Comparison of ENCODE assay signal across 40 cellular contexts in genomic region chr5:171759777-171760176, GRCh38. TPM values are rescaled to one million over a fixed set of nuclear protein-coding genes. Genes with fewer than 3 reads are reported as not detected.
"Had no signal": no experiment of that assay in that cellular context is flagged by ENCODE, and none has a peak within 500 bp of the region (broad histone marks: within the 10 kb centered on the region; RNA-seq: fewer than 3 reads in every experiment).

No MANE protein-coding gene starts in this region.

- H3K27ac Mint-ChIP-seq: activated B cell treated with CpG ODN at 0.5 μM for 24 hours; activated CD4-positive, alpha-beta memory T cell treated with anti-CD3 and anti-CD28 coated beads, Interleukin-2, amount 10 ng/mL, durations not matched to agents 7 days and 5 days; activated CD4-positive, alpha-beta T cell treated with anti-CD3 and anti-CD28 coated beads, Interleukin-2, amount 10 ng/mL, durations not matched to agents 7 days and 5 days; activated naive CD8-positive, alpha-beta T cell; activated T-cell treated with anti-CD3 and anti-CD28 coated beads, Interleukin-2, amount 50 U/mL, for 24 hours; dendritic cell treated with granulocyte-macrophage colony-stimulating factor and Interleukin-4, amounts not matched to agents 40 ng/mL and 50 ng/mL, for 4 days; endodermal cell; T-helper 17 cell; T-helper 2 cell treated with Interferon-gamma antibody and Interleukin-4, amounts not matched to agents 5 μg/mL and 100 μg/mL, for 36 hours had no signal

- DNase-seq: activated B cell treated with CpG ODN at 0.5 μM for 24 hours; activated CD4-positive, alpha-beta memory T cell treated with anti-CD3 and anti-CD28 coated beads, Interleukin-2, amount 10 ng/mL, durations not matched to agents 7 days and 5 days; activated CD4-positive, alpha-beta T cell treated with anti-CD3 and anti-CD28 coated beads for 4 hours; activated CD4-positive, alpha-beta T cell treated with anti-CD3 and anti-CD28 coated beads, Interleukin-2, amount 10 ng/mL, durations not matched to agents 7 days and 5 days; activated CD4-positive, alpha-beta T cell treated with anti-CD3 and anti-CD28 coated beads, Interleukin-2, amount 50 U/mL, for 4 hours; activated CD4-positive, CD25-positive, alpha-beta regulatory T cell treated with anti-CD3 and anti-CD28 coated beads, Interleukin-2, amount 50 U/mL, for 72 hours; activated CD8-positive, alpha-beta memory T cell treated with anti-CD3 and anti-CD28 coated beads, Interleukin-2, amount 50 U/mL, for 48 hours; activated effector memory CD4-positive, alpha-beta T cell treated with Interleukin-2 at 50 U/mL for 16 hours; activated gamma-delta T cell treated with Interleukin-2 at 50 U/mL for 16 hours; activated naive CD4-positive, alpha-beta T cell treated with anti-CD3 and anti-CD28 coated beads, Interleukin-2, amount 50 U/mL, for 16 hours; activated naive CD4-positive, alpha-beta T cell treated with Interleukin-2 at 50 U/mL for 16 hours; activated T-cell treated with anti-CD3 and anti-CD28 coated beads for 4 hours; activated T-cell treated with anti-CD3 and anti-CD28 coated beads, Interleukin-2, amount 50 U/mL, for 24 hours; activated T-cell treated with anti-CD3 and anti-CD28 coated beads, Interleukin-2, amount 50 U/mL, for 72 hours; adrenal gland; amygdala; aorta; central memory CD4-positive, alpha-beta T cell; dorsolateral prefrontal cortex; effector memory CD4-positive, alpha-beta T cell; endodermal cell; foreskin melanocyte; heart right ventricle; T-helper 1 cell; T-helper 17 cell; T1000; WERI-Rb-1 had no signal

- H3K9me3 ChIP-seq: adrenal gland had no signal

- H3K4me3 Mint-ChIP-seq: activated B cell treated with CpG ODN at 0.5 μM for 24 hours; activated CD4-positive, alpha-beta memory T cell treated with anti-CD3 and anti-CD28 coated beads, Interleukin-2, amount 10 ng/mL, durations not matched to agents 7 days and 5 days; activated CD4-positive, alpha-beta T cell treated with anti-CD3 and anti-CD28 coated beads, Interleukin-2, amount 10 ng/mL, durations not matched to agents 7 days and 5 days; activated naive CD8-positive, alpha-beta T cell; activated T-cell treated with anti-CD3 and anti-CD28 coated beads, Interleukin-2, amount 50 U/mL, for 24 hours; activated T-cell treated with anti-CD3 and anti-CD28 coated beads, Interleukin-2, amount 50 U/mL, for 72 hours; brain; dendritic cell treated with granulocyte-macrophage colony-stimulating factor and Interleukin-4, amounts not matched to agents 40 ng/mL and 50 ng/mL, for 4 days; endodermal cell; T-helper 17 cell; T-helper 2 cell treated with Interferon-gamma antibody and Interleukin-4, amounts not matched to agents 5 μg/mL and 100 μg/mL, for 36 hours had no signal

- H3K36me3 ChIP-seq: adrenal gland, breast epithelium, cardiac muscle cell, gastroesophageal sphincter, heart right ventricle, WERI-Rb-1 had no signal

- H3K36me3 Mint-ChIP-seq: brain had no signal

- H3K4me3 ChIP-seq: adrenal gland, breast epithelium, cardiac muscle cell, coronary artery, dorsolateral prefrontal cortex, gastroesophageal sphincter, heart right ventricle had no signal

- ATAC-seq: activated T-cell treated with anti-CD3 and anti-CD28 coated beads, Interleukin-2, amount 50 U/mL, for 72 hours; esophagus mucosa; gastroesophageal sphincter; heart right ventricle; T-helper 17 cell had no signal

- H3K27ac ChIP-seq: adrenal gland, breast epithelium, cardiac muscle cell, coronary artery, dorsolateral prefrontal cortex, gastroesophageal sphincter, WERI-Rb-1 had no signal

- H3K4me1 ChIP-seq: adrenal gland, gastroesophageal sphincter had no signal

- H3K4me1 Mint-ChIP-seq: activated B cell treated with CpG ODN at 0.5 μM for 24 hours; activated CD4-positive, alpha-beta T cell treated with anti-CD3 and anti-CD28 coated beads, Interleukin-2, amount 10 ng/mL, durations not matched to agents 7 days and 5 days; T-helper 17 cell had no signal

- H3K27me3 ChIP-seq: adrenal gland, breast epithelium, cardiac muscle cell had no signal

- H3K9me3 Mint-ChIP-seq: activated B cell treated with CpG ODN at 0.5 μM for 24 hours; activated CD4-positive, alpha-beta memory T cell treated with anti-CD3 and anti-CD28 coated beads, Interleukin-2, amount 10 ng/mL, durations not matched to agents 7 days and 5 days; dendritic cell treated with granulocyte-macrophage colony-stimulating factor and Interleukin-4, amounts not matched to agents 40 ng/mL and 50 ng/mL, for 4 days; endodermal cell had no signal

- H3K27me3 Mint-ChIP-seq: dendritic cell treated with granulocyte-macrophage colony-stimulating factor and Interleukin-4, amounts not matched to agents 40 ng/mL and 50 ng/mL, for 4 days had no signal

RNA-seq across cellular contexts. Expression of gene SMIM23, which starts 25.8 kb away (rescaled TPM):
- total RNA-seq: activated B cell treated with CpG ODN at 0.5 μM for 24 hours; activated CD4-positive, alpha-beta memory T cell treated with anti-CD3 and anti-CD28 coated beads, Interleukin-2, amount 10 ng/mL, durations not matched to agents 7 days and 5 days; activated CD4-positive, alpha-beta T cell treated with anti-CD3 and anti-CD28 coated beads, Interleukin-2, amount 10 ng/mL, durations not matched to agents 7 days and 5 days; activated T-cell treated with anti-CD3 and anti-CD28 coated beads, Interleukin-2, amount 50 U/mL, for 72 hours; adrenal gland; aorta; breast epithelium; cardiac muscle cell; cerebellum; dorsolateral prefrontal cortex; endodermal cell; epithelial cell of proximal tubule; esophagus mucosa; fibroblast of villous mesenchyme; gastroesophageal sphincter; glomerular endothelial cell; heart right ventricle; T-helper 17 cell had no signal
- polyA plus RNA-seq: adrenal gland, aorta, cardiac muscle cell, heart right ventricle had no signal
